In the genomic region with DNA sequence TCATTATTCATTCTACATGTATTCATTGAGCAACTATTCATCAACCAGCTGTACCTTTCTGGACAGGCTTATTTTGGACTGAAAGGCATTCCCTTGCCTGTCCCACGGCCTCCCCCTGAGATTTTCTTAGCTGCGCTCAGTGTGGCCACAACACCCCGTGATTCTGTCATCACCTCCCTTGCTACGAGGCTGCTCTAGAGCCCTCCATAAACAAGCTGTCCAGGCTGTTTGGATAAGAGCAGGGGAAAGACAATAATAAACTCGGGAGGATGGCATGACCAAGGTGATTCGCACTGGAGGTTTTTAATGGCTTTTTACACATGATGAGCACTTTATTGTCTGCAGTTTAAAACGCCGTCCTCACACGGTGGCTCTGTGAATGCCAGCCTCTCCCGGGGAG, we compare ENCODE assay signal across 1 cellular context.
TF ChIP-seq lines count a peak whose summit lies in the region.

No MANE protein-coding gene starts in this region.

TF ChIP-seq in HEK293, 187 proteins besides CTCF, POLR2A, EP300 and RAD21 (continued from another document and continues in another):
- no peak for TF ChIP-seq RBAK (tag by site-specific recombination; IDR thresholded peaks at IDR 0.05)
- TF ChIP-seq, protein P1, sequence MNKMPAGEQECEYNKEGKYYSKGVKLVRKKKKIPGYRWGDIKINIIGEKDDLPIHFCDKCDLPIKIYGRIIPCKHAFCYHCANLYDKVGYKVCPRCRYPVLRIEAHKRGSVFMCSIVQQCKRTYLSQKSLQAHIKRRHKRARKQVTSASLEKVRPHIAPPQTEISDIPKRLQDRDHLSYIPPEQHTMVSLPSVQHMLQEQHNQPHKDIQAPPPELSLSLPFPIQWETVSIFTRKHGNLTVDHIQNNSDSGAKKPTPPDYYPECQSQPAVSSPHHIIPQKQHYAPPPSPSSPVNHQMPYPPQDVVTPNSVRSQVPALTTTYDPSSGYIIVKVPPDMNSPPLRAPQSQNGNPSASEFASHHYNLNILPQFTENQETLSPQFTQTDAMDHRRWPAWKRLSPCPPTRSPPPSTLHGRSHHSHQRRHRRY (tag by site-specific recombination; IDR thresholded peaks at IDR 0.05) = no peak
- TF ChIP-seq ZNF112 (tag by site-specific recombination; IDR thresholded peaks at IDR 0.05) = no peak
- TF ChIP-seq, protein P2, sequence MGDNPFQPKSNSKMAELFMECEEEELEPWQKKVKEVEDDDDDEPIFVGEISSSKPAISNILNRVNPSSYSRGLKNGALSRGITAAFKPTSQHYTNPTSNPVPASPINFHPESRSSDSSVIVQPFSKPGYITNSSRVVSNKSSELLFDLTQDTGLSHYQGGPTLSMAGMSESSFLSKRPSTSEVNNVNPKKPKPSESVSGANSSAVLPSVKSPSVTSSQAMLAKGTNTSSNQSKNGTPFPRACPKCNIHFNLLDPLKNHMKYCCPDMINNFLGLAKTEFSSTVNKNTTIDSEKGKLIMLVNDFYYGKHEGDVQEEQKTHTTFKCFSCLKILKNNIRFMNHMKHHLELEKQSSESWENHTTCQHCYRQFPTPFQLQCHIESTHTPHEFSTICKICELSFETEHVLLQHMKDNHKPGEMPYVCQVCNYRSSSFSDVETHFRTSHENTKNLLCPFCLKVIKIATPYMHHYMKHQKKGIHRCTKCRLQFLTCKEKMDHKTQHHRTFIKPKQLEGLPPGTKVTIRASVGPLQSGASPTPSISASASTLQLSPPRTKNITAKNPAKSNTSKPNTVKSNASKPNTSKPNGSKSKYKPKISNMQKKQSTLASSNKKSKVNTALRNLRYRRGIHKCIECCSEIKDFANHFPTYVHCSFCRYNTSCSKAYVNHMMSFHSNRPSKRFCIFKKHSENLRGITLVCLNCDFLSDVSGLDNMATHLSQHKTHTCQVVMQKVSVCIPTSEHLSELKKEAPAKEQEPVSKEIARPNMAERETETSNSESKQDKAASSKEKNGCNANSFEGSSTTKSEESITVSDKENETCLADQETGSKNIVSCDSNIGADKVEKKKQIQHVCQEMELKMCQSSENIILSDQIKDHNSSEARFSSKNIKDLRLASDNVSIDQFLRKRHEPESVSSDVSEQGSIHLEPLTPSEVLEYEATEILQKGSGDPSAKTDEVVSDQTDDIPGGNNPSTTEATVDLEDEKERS (tag by site-specific recombination; IDR thresholded peaks at IDR 0.05) = no peak
- 0 out of 2 replicates have a peak, but pooled peaks have one; percentile 30 for TF ChIP-seq ZBTB17 (tag by site-specific recombination; IDR thresholded peaks at IDR 0.05)
- TF ChIP-seq, protein P3, sequence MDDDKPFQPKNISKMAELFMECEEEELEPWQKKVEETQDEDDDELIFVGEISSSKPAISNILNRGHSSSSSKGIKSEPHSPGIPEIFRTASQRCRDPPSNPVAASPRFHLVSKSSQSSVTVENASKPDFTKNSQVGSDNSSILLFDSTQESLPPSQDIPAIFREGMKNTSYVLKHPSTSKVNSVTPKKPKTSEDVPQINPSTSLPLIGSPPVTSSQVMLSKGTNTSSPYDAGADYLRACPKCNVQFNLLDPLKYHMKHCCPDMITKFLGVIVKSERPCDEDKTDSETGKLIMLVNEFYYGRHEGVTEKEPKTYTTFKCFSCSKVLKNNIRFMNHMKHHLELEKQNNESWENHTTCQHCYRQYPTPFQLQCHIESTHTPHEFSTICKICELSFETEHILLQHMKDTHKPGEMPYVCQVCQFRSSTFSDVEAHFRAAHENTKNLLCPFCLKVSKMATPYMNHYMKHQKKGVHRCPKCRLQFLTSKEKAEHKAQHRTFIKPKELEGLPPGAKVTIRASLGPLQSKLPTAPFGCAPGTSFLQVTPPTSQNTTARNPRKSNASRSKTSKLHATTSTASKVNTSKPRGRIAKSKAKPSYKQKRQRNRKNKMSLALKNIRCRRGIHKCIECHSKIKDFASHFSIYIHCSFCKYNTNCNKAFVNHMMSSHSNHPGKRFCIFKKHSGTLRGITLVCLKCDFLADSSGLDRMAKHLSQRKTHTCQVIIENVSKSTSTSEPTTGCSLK (tag by site-specific recombination; IDR thresholded peaks at IDR 0.05) = no peak
- TF ChIP-seq ZFP69B (tag by site-specific recombination; IDR thresholded peaks at IDR 0.05) = no peak
- TF ChIP-seq, protein P4, sequence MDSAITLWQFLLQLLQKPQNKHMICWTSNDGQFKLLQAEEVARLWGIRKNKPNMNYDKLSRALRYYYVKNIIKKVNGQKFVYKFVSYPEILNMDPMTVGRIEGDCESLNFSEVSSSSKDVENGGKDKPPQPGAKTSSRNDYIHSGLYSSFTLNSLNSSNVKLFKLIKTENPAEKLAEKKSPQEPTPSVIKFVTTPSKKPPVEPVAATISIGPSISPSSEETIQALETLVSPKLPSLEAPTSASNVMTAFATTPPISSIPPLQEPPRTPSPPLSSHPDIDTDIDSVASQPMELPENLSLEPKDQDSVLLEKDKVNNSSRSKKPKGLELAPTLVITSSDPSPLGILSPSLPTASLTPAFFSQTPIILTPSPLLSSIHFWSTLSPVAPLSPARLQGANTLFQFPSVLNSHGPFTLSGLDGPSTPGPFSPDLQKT (IDR thresholded peaks at IDR 0.05; ENCODE audit: borderline replicate concordance, low read depth, low read length) = no peak
- TF ChIP-seq PRDM1 (tag by site-specific recombination; IDR thresholded peaks at IDR 0.05) = no peak
- no peak for TF ChIP-seq ZBTB20 (tag by site-specific recombination; IDR thresholded peaks at IDR 0.05)
- TF ChIP-seq ZNF701 (tag by site-specific recombination; IDR thresholded peaks at IDR 0.05) = no peak
- TF ChIP-seq ZNF302 (tag by site-specific recombination; IDR thresholded peaks at IDR 0.05; ENCODE audit: low read depth) = no peak
- TF ChIP-seq ZNF664 (tag by site-specific recombination; IDR thresholded peaks at IDR 0.05) = peak; percentile 68; the same call in 1 of the 2 replicates
- no peak for TF ChIP-seq EGR2 (tag by site-specific recombination; IDR thresholded peaks at IDR 0.05; ENCODE audit: low read depth)
- TF ChIP-seq, protein P5, sequence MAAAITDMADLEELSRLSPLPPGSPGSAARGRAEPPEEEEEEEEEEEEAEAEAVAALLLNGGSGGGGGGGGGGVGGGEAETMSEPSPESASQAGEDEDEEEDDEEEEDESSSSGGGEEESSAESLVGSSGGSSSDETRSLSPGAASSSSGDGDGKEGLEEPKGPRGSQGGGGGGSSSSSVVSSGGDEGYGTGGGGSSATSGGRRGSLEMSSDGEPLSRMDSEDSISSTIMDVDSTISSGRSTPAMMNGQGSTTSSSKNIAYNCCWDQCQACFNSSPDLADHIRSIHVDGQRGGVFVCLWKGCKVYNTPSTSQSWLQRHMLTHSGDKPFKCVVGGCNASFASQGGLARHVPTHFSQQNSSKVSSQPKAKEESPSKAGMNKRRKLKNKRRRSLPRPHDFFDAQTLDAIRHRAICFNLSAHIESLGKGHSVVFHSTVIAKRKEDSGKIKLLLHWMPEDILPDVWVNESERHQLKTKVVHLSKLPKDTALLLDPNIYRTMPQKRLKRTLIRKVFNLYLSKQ (tag by site-specific recombination; IDR thresholded peaks at IDR 0.05; ENCODE audit: borderline replicate concordance) = no peak
- TF ChIP-seq KLF9 (tag by site-specific recombination; IDR thresholded peaks at IDR 0.05; ENCODE audit: low read depth) = no peak
- no peak for TF ChIP-seq ZNF561 (tag by site-specific recombination; IDR thresholded peaks at IDR 0.05; ENCODE audit: borderline replicate concordance)
- TF ChIP-seq, protein P6, sequence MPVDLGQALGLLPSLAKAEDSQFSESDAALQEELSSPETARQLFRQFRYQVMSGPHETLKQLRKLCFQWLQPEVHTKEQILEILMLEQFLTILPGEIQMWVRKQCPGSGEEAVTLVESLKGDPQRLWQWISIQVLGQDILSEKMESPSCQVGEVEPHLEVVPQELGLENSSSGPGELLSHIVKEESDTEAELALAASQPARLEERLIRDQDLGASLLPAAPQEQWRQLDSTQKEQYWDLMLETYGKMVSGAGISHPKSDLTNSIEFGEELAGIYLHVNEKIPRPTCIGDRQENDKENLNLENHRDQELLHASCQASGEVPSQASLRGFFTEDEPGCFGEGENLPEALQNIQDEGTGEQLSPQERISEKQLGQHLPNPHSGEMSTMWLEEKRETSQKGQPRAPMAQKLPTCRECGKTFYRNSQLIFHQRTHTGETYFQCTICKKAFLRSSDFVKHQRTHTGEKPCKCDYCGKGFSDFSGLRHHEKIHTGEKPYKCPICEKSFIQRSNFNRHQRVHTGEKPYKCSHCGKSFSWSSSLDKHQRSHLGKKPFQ (tag by site-specific recombination; IDR thresholded peaks at IDR 0.05) = no peak
- TF ChIP-seq ZNF214 (tag by site-specific recombination; IDR thresholded peaks at IDR 0.05; ENCODE audit: borderline replicate concordance) = no peak
- TF ChIP-seq ZNF791 (tag by site-specific recombination; IDR thresholded peaks at IDR 0.05) = no peak
- no peak for TF ChIP-seq GLI4 (tag by site-specific recombination; IDR thresholded peaks at IDR 0.05)
- TF ChIP-seq ZNF366 (tag by site-specific recombination; conservative IDR thresholded peaks at IDR 0.05) = no peak
- TF ChIP-seq WT1 (tag by site-specific recombination; IDR thresholded peaks at IDR 0.05) = peak; percentile 77
- no peak for TF ChIP-seq KLF10 (tag by site-specific recombination; IDR thresholded peaks at IDR 0.05)
- TF ChIP-seq ZNF621 (tag by site-specific recombination; IDR thresholded peaks at IDR 0.05) = no peak
- TF ChIP-seq TRIM28 (IDR thresholded peaks at IDR 0.05; ENCODE audit: borderline replicate concordance, low read length) = 0 out of 2 replicates have a peak, but pooled peaks have one; percentile 25
- TF ChIP-seq, protein P7, sequence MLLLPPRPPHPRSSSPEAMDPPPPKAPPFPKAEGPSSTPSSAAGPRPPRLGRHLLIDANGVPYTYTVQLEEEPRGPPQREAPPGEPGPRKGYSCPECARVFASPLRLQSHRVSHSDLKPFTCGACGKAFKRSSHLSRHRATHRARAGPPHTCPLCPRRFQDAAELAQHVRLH (tag by site-specific recombination; IDR thresholded peaks at IDR 0.05) = no peak
- TF ChIP-seq ZNF24 (tag by site-specific recombination; IDR thresholded peaks at IDR 0.05) = no peak
- no peak for TF ChIP-seq ZNF174 (tag by site-specific recombination; IDR thresholded peaks at IDR 0.05)
- TF ChIP-seq ZSCAN30 (tag by site-specific recombination; IDR thresholded peaks at IDR 0.05) = 0 out of 2 replicates have a peak, but pooled peaks have one; percentile 37
- TF ChIP-seq, protein P8, sequence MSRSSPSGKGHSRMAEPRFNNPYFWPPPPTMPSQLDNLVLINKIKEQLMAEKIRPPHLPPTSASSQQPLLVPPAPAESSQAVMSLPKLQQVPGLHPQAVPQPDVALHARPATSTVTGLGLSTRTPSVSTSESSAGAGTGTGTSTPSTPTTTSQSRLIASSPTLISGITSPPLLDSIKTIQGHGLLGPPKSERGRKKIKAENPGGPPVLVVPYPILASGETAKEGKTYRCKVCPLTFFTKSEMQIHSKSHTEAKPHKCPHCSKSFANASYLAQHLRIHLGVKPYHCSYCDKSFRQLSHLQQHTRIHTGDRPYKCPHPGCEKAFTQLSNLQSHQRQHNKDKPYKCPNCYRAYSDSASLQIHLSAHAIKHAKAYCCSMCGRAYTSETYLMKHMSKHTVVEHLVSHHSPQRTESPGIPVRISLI (tag by site-specific recombination; IDR thresholded peaks at IDR 0.05) = no peak
- TF ChIP-seq ZNF274 (IDR thresholded peaks at IDR 0.05; ENCODE audit: low read length) = no peak
- no peak for TF ChIP-seq ZNF274 (tag by site-specific recombination; IDR thresholded peaks at IDR 0.05; ENCODE audit: borderline replicate concordance)
- no peak for TF ChIP-seq SP2 (tag by site-specific recombination; IDR thresholded peaks at IDR 0.05)
- no peak for TF ChIP-seq ZNF660 (tag by site-specific recombination; IDR thresholded peaks at IDR 0.05)
- no peak for TF ChIP-seq KLF16 (tag by site-specific recombination; IDR thresholded peaks at IDR 0.05)
- TF ChIP-seq, protein P9, sequence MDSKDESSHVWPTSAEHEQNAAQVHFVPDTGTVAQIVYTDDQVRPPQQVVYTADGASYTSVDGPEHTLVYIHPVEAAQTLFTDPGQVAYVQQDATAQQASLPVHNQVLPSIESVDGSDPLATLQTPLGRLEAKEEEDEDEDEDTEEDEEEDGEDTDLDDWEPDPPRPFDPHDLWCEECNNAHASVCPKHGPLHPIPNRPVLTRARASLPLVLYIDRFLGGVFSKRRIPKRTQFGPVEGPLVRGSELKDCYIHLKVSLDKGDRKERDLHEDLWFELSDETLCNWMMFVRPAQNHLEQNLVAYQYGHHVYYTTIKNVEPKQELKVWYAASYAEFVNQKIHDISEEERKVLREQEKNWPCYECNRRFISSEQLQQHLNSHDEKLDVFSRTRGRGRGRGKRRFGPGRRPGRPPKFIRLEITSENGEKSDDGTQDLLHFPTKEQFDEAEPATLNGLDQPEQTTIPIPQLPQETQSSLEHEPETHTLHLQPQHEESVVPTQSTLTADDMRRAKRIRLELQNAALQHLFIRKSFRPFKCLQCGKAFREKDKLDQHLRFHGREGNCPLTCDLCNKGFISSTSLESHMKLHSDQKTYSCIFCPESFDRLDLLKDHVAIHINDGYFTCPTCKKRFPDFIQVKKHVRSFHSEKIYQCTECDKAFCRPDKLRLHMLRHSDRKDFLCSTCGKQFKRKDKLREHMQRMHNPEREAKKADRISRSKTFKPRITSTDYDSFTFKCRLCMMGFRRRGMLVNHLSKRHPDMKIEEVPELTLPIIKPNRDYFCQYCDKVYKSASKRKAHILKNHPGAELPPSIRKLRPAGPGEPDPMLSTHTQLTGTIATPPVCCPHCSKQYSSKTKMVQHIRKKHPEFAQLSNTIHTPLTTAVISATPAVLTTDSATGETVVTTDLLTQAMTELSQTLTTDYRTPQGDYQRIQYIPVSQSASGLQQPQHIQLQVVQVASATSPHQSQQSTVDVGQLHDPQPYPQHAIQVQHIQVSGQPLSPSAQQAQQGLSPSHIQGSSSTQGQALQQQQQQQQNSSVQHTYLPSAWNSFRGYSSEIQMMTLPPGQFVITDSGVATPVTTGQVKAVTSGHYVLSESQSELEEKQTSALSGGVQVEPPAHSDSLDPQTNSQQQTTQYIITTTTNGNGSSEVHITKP (tag by site-specific recombination; IDR thresholded peaks at IDR 0.05) = no peak
- TF ChIP-seq FEZF1 (tag by site-specific recombination; IDR thresholded peaks at IDR 0.05) = peak; percentile 61
- TF ChIP-seq, protein P10, sequence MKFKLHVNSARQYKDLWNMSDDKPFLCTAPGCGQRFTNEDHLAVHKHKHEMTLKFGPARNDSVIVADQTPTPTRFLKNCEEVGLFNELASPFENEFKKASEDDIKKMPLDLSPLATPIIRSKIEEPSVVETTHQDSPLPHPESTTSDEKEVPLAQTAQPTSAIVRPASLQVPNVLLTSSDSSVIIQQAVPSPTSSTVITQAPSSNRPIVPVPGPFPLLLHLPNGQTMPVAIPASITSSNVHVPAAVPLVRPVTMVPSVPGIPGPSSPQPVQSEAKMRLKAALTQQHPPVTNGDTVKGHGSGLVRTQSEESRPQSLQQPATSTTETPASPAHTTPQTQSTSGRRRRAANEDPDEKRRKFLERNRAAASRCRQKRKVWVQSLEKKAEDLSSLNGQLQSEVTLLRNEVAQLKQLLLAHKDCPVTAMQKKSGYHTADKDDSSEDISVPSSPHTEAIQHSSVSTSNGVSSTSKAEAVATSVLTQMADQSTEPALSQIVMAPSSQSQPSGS (tag by site-specific recombination; IDR thresholded peaks at IDR 0.05; ENCODE audit: low read depth) = no peak
- TF ChIP-seq ZNF2 (tag by site-specific recombination; IDR thresholded peaks at IDR 0.05) = no peak
- no peak for TF ChIP-seq ZNF610 (tag by site-specific recombination; IDR thresholded peaks at IDR 0.05; ENCODE audit: borderline replicate concordance)
